In genomic region chr3:47379488-47379899, GRCh38 we compare ENCODE assay signal across 9 cellular contexts. TPM values are rescaled to one million over a fixed set of nuclear protein-coding genes. Genes with fewer than 3 reads are reported as not detected.
DNase-seq lines count a peak whose midpoint lies in the region; ATAC-seq and TF ChIP-seq lines count a peak whose summit lies in the region.
"Had no signal": no experiment of that assay in that cellular context is flagged by ENCODE, and none has a peak within 500 bp of the region (broad histone marks: within the 10 kb centered on the region; RNA-seq: fewer than 3 reads in every experiment).

No MANE protein-coding gene starts in this region.

- H3K27ac ChIP-seq in DOHH2 (ENCODE audit: low read depth, low read length), result 0 out of 2 replicates have a peak overlapping the region, but pooled peaks have one; percentile 65
- H3K27ac ChIP-seq in PC-9, result peak overlapping the region; percentile 92
- H3K27ac ChIP-seq in epithelial cell of prostate, result peak overlapping the region; percentile 98
- H3K27ac ChIP-seq in parathyroid adenoma, result peak overlapping the region; percentile 94

- TF ChIP-seq CTCF in DOHH2 (IDR thresholded peaks at IDR 0.05; ENCODE audit: low read depth, low read length, poor library complexity, severe bottlenecking) (no peak), PC-9 (conservative IDR thresholded peaks at IDR 0.05) (no peak), parathyroid adenoma (IDR thresholded peaks at IDR 0.05) (no peak)

- 0 out of 2 replicates have a peak, but pooled peaks cover 4% of the 10 kb centered on the region for H4K20me1 ChIP-seq in DOHH2 (ENCODE audit: control insufficient read depth, insufficient read depth, low read depth, low read length)
- H4K20me1 ChIP-seq in PC-9 (ENCODE audit: insufficient read depth), result peaks cover 28% of the 10 kb centered on the region

- CTCF ChIA-PET in PC-9 (lab: Charles Lee), result interaction anchor here (0.7 kb wide), 1 partner anchor 399 kb away, joined by 5 read pairs; no protein-coding TSS in a partner anchor

- H3K4me2 ChIP-seq in DOHH2 (ENCODE audit: low read length) (peak overlapping the region; percentile 67), PC-9 (peak overlapping the region; percentile 98), parathyroid adenoma (ENCODE audit: low read length) (peak overlapping the region; percentile 87)

- H3K4me1 ChIP-seq in DOHH2 (ENCODE audit: control insufficient read depth, low read length) (peaks cover 40% of the 10 kb centered on the region), PC-9 (replicated peaks; ENCODE audit: insufficient read depth) (peaks cover 21% of the 10 kb centered on the region), parathyroid adenoma (peaks cover 11% of the 10 kb centered on the region)

- H3F3A ChIP-seq in DOHH2 (ENCODE audit: control insufficient read depth, insufficient read depth) (no peaks in the 10 kb centered on the region), PC-9 (ENCODE audit: insufficient read depth, low read depth) (peaks cover 21% of the 10 kb centered on the region)

- DNase-seq in PC-9 (no peak), epithelial cell of prostate (ENCODE audit: low read depth, low spot score) (no peak), NOMO-1 (lab: John Stamatoyannopoulos, UW; ENCODE audit: unreplicated experiment in 2 of 2) (no peak)
- DNase-seq in stimulated activated naive CD4-positive, alpha-beta T cell (lab: John Stamatoyannopoulos, UW), result no peak
- DNase-seq: NCI-H526 had no signal

- no peak for ATAC-seq in GM21515 (IDR thresholded peaks at IDR 0.05; ENCODE audit: unreplicated experiment)
- ATAC-seq in GM18870 (IDR thresholded peaks at IDR 0.05; ENCODE audit: unreplicated experiment), result no peak

- H3K36me3 ChIP-seq in DOHH2 (ENCODE audit: control insufficient read depth, low read length) (no peaks in the 10 kb centered on the region), PC-9 (ENCODE audit: low read depth) (no peaks in the 10 kb centered on the region), parathyroid adenoma (ENCODE audit: control insufficient read depth, insufficient read depth, low read length) (no peaks in the 10 kb centered on the region)

- BruUV-seq in PC-9 (replicated peaks; lab: Mats Ljungman, UMichigan), result no TSS peak

- H3K27me3 ChIP-seq in DOHH2 (ENCODE audit: control insufficient read depth, low read length) (no peaks in the 10 kb centered on the region), PC-9 (ENCODE audit: insufficient read depth, low read depth) (no peaks in the 10 kb centered on the region), parathyroid adenoma (ENCODE audit: control insufficient read depth, insufficient read depth, low read length) (no peaks in the 10 kb centered on the region)

- H3K9me3 ChIP-seq in DOHH2 (ENCODE audit: control insufficient read depth, insufficient read depth, low read length), result no peaks in the 10 kb centered on the region
- H3K9me3 ChIP-seq in PC-9 (ENCODE audit: insufficient read depth, low read depth), result no peaks in the 10 kb centered on the region
- H3K9me3 ChIP-seq in parathyroid adenoma (ENCODE audit: control insufficient read depth, low read length), result no peaks in the 10 kb centered on the region

- intact Hi-C loops in PC-9 (cut with micrococcal nuclease; ENCODE audit: unreplicated experiment), result no loop called here

- no peaks in the 10 kb centered on the region for H3K9me2 ChIP-seq in DOHH2 (replicated peaks; ENCODE audit: control insufficient read depth, low read length)
- H3K9me2 ChIP-seq in PC-9 (ENCODE audit: insufficient read depth), result no peaks in the 10 kb centered on the region

- H3K4me3 ChIP-seq in DOHH2 (ENCODE audit: low read length), result peak overlapping the region; percentile 87
- peak overlapping the region; percentile 66 for H3K4me3 ChIP-seq in PC-9
- H3K4me3 ChIP-seq in parathyroid adenoma (ENCODE audit: low read depth, low read length), result peak overlapping the region; percentile 93

- H2AFZ ChIP-seq in PC-9 (peak overlapping the region; percentile 80), parathyroid adenoma (peak overlapping the region; percentile 90)

- H3K79me2 ChIP-seq in DOHH2 (ENCODE audit: control insufficient read depth, low read length) (peaks cover 55% of the 10 kb centered on the region), PC-9 (ENCODE audit: low read depth) (peaks cover 51% of the 10 kb centered on the region), parathyroid adenoma (peaks cover 10% of the 10 kb centered on the region)

- no peak overlapping the region for H3K9ac ChIP-seq in parathyroid adenoma

- POLR2A ChIA-PET in PC-9 (lab: Charles Lee; ENCODE audit: unreplicated experiment), result no interaction called here

RNA-seq across cellular contexts. Expression of gene PTPN23, which starts 1.3 kb away (rescaled TPM):
- total RNA-seq in PC-9 (2021), result 36.9 and 38.9 TPM in 2 replicates
